1 cellular context compared by ENCODE assay signal in the genomic region with DNA sequence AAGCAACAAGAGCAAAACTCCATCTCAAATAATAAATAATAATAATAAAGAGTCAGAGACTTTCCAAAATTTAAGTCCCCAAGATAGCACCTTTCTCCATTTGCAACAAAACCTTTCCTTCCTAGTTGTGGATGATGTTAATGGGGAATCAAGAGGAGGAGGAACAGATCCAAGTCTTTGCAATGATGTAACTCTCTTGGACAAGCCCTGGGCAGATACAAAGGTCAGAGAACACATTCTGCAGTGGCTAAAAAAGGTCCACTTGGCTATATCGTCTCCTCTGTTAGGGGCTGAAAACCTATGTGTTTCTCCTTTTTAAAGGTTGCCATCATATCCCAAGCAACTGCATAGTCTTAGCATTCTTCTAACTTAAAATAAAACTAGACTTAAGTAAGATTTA.
TF ChIP-seq lines count a peak whose summit lies in the region.

No MANE protein-coding gene starts in this region.

TF ChIP-seq in HepG2, 621 proteins besides CTCF, POLR2A, EP300 and RAD21 (continued from another document):
- TF ChIP-seq, protein P1, sequence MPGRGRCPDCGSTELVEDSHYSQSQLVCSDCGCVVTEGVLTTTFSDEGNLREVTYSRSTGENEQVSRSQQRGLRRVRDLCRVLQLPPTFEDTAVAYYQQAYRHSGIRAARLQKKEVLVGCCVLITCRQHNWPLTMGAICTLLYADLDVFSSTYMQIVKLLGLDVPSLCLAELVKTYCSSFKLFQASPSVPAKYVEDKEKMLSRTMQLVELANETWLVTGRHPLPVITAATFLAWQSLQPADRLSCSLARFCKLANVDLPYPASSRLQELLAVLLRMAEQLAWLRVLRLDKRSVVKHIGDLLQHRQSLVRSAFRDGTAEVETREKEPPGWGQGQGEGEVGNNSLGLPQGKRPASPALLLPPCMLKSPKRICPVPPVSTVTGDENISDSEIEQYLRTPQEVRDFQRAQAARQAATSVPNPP (CRISPR knock-in tag; IDR thresholded peaks at IDR 0.05) = no peak
- TF ChIP-seq, protein P2, sequence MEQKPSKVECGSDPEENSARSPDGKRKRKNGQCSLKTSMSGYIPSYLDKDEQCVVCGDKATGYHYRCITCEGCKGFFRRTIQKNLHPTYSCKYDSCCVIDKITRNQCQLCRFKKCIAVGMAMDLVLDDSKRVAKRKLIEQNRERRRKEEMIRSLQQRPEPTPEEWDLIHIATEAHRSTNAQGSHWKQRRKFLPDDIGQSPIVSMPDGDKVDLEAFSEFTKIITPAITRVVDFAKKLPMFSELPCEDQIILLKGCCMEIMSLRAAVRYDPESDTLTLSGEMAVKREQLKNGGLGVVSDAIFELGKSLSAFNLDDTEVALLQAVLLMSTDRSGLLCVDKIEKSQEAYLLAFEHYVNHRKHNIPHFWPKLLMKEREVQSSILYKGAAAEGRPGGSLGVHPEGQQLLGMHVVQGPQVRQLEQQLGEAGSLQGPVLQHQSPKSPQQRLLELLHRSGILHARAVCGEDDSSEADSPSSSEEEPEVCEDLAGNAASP (CRISPR knock-in tag; IDR thresholded peaks at IDR 0.05; ENCODE audit: borderline replicate concordance) = no peak
- TF ChIP-seq ZNF841 (CRISPR knock-in tag; IDR thresholded peaks at IDR 0.05; ENCODE audit: borderline replicate concordance) (no peak), MYNN (CRISPR knock-in tag; IDR thresholded peaks at IDR 0.05; ENCODE audit: low read depth) (no peak), ARHGAP35 (CRISPR knock-in tag; IDR thresholded peaks at IDR 0.05; ENCODE audit: borderline replicate concordance) (no peak), HOXA9 (CRISPR knock-in tag; IDR thresholded peaks at IDR 0.05; ENCODE audit: borderline replicate concordance) (no peak)
- TF ChIP-seq, protein P3, sequence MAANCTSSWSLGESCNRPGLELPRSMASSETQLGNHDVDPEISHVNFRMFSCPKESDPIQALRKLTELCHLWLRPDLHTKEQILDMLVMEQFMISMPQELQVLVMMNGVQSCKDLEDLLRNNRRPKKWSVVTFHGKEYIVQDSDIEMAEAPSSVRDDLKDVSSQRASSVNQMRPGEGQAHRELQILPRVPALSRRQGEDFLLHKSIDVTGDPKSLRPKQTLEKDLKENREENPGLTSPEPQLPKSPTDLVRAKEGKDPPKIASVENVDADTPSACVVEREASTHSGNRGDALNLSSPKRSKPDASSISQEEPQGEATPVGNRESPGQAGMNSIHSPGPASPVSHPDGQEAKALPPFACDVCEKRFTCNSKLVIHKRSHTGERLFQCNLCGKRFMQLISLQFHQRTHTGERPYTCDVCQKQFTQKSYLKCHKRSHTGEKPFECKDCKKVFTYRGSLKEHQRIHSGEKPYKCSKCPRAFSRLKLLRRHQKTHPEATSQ (CRISPR knock-in tag; IDR thresholded peaks at IDR 0.05; ENCODE audit: borderline replicate concordance) = no peak
- TF ChIP-seq, protein P4, sequence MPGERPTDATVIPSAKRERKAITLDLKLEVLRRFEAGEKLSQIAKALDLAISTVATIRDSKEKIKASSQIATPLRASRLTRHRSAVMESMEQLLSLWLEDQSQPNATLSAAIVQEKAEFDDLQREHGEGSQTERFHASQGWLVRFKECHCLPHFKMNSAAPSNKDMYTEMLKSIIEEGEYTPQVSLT (CRISPR knock-in tag; IDR thresholded peaks at IDR 0.05; ENCODE audit: borderline replicate concordance, low read depth) = no peak
- TF ChIP-seq, protein P5, sequence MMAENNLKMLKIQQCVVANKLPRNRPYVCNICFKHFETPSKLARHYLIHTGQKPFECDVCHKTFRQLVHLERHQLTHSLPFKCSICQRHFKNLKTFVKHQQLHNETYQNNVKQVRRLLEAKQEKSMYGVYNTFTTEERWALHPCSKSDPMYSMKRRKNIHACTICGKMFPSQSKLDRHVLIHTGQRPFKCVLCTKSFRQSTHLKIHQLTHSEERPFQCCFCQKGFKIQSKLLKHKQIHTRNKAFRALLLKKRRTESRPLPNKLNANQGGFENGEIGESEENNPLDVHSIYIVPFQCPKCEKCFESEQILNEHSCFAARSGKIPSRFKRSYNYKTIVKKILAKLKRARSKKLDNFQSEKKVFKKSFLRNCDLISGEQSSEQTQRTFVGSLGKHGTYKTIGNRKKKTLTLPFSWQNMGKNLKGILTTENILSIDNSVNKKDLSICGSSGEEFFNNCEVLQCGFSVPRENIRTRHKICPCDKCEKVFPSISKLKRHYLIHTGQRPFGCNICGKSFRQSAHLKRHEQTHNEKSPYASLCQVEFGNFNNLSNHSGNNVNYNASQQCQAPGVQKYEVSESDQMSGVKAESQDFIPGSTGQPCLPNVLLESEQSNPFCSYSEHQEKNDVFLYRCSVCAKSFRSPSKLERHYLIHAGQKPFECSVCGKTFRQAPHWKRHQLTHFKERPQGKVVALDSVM (CRISPR knock-in tag; IDR thresholded peaks at IDR 0.05) = no peak
